ENCODE assay signal across 21 cellular contexts in genomic region chr2:242032780-242033656, GRCh38.
DNase-seq lines count a peak whose midpoint lies in the region; ATAC-seq and TF ChIP-seq lines count a peak whose summit lies in the region.
"Had no signal": no experiment of that assay in that cellular context is flagged by ENCODE, and none has a peak within 500 bp of the region (broad histone marks: within the 10 kb centered on the region; RNA-seq: fewer than 3 reads in every experiment).

No MANE protein-coding gene starts in this region.

- H3K4ac ChIP-seq in neuronal stem cell (ENCODE audit: low read length): no peak overlapping the region

- no peak for TF ChIP-seq CTCF in GM23338 (conservative IDR thresholded peaks at IDR 0.05; ENCODE audit: low read depth in 2 of 2)
- no peak for TF ChIP-seq CTCF in colonic mucosa (IDR thresholded peaks at IDR 0.05)
- no peak for TF ChIP-seq CTCF in GM10248 (IDR thresholded peaks at IDR 0.05; ENCODE audit: control extremely low read depth, extremely low read depth, low read depth, missing control alignments)

- H3K23ac ChIP-seq in neuronal stem cell (ENCODE audit: low read depth, low read length, poor library complexity): no peak overlapping the region

- H2BK12ac ChIP-seq in neuronal stem cell (ENCODE audit: low read length): no peak overlapping the region

- no peak overlapping the region for H3K27ac ChIP-seq in CD4-positive, CD25-positive, alpha-beta regulatory T cell (ENCODE audit: insufficient read depth, low read length, poor library complexity, severe bottlenecking)
- H3K27ac ChIP-seq in GM23338 (ENCODE audit: low read depth) (no peak overlapping the region), colonic mucosa (no peak overlapping the region), neuronal stem cell (replicated peaks; ENCODE audit: low read length) (no peak overlapping the region)
- H3K27ac ChIP-seq: neural progenitor cell, right lobe of liver, RWPE1, uterus had no signal

- no peak overlapping the region for H3K4me3 ChIP-seq in CD4-positive, CD25-positive, alpha-beta regulatory T cell (ENCODE audit: low read depth, low read length)
- no peak overlapping the region for H3K4me3 ChIP-seq in GM23338
- no peak overlapping the region for H3K4me3 ChIP-seq in colonic mucosa
- no peak overlapping the region for H3K4me3 ChIP-seq in neuronal stem cell (ENCODE audit: low read length in 2 of 2)
- H3K4me3 ChIP-seq: neural progenitor cell, right lobe of liver, uterus had no signal

- ATAC-seq in CD4-positive, CD25-positive, alpha-beta regulatory T cell (ENCODE audit: low read depth in 2 of 2): no peak
- ATAC-seq in GM23338: peak; percentile 86
- no peak for ATAC-seq in GM19397 (IDR thresholded peaks at IDR 0.05; ENCODE audit: unreplicated experiment)
- no peak for ATAC-seq in left colon
- ATAC-seq: SK-N-SH treated with all-trans-retinoic acid at 6 μM for 48 hours had no signal

- POLR2A ChIA-PET in GM10248 (lab: Yijun Ruan, JAX): no interaction called here

- no peak overlapping the region for H3K14ac ChIP-seq in neuronal stem cell (ENCODE audit: low read length)

- no peaks in the 10 kb centered on the region for H3F3A ChIP-seq in GM23338 (replicated peaks; ENCODE audit: low read depth)

- H2BK15ac ChIP-seq in neuronal stem cell (ENCODE audit: low read length): no peak overlapping the region

- H3K9me2 ChIP-seq in GM23338 (ENCODE audit: insufficient read depth): no peaks in the 10 kb centered on the region

- intact Hi-C loops in colonic mucosa (cut with DNase I) (no loop called here), left colon (cut with DNase I, micrococcal nuclease) (no loop called here)

- H3K9ac ChIP-seq in colonic mucosa (ENCODE audit: low read depth in 2 of 2, low read length in 2 of 2): no peak overlapping the region
- no peak overlapping the region for H3K9ac ChIP-seq in neuronal stem cell (ENCODE audit: low read depth, low read length, poor library complexity)
- H3K9ac ChIP-seq: neural progenitor cell had no signal

- H2BK5ac ChIP-seq in neuronal stem cell (ENCODE audit: low read length): no peak overlapping the region

- H2AK5ac ChIP-seq in neuronal stem cell (ENCODE audit: low read depth, low read length): no peak overlapping the region

- peaks cover 1% of the 10 kb centered on the region for H3K27me3 ChIP-seq in CD4-positive, CD25-positive, alpha-beta regulatory T cell (ENCODE audit: control insufficient read depth, insufficient read depth, low read length)
- H3K27me3 ChIP-seq in GM23338 (ENCODE audit: insufficient read depth) (peaks cover 11% of the 10 kb centered on the region; the same call in 1 of the 2 replicates), colonic mucosa (no peaks in the 10 kb centered on the region), neuronal stem cell (ENCODE audit: control insufficient read depth in 3 of 3, insufficient read depth in 3 of 3, low read depth in 1 of 3, low read length in 3 of 3) (peaks cover 0 to 75% (median 0%) of the 10 kb centered on the region in 3 experiments)
- H3K27me3 ChIP-seq: neural progenitor cell, right lobe of liver, uterus had no signal

- H3K79me2 ChIP-seq in GM23338 (replicated peaks; ENCODE audit: insufficient read depth): no peaks in the 10 kb centered on the region

- H3K4me1 Mint-ChIP-seq in CD4-positive, CD25-positive, alpha-beta regulatory T cell: peaks cover 14 to 59% (median 20%) of the 10 kb centered on the region in 4 donors
- H3K4me1 Mint-ChIP-seq in GM23338: peaks cover 16% of the 10 kb centered on the region

- peak overlapping the region; percentile 57 for H3K18ac ChIP-seq in neuronal stem cell (ENCODE audit: low read length)

- peaks cover 8% of the 10 kb centered on the region for H3K36me3 Mint-ChIP-seq in CD4-positive, CD25-positive, alpha-beta regulatory T cell
- H3K36me3 Mint-ChIP-seq in GM23338 (ENCODE audit: low read depth): no peaks in the 10 kb centered on the region
- H3K36me3 Mint-ChIP-seq: neural progenitor cell had no signal

- peaks cover 53% of the 10 kb centered on the region for H3K27me3 Mint-ChIP-seq in CD4-positive, CD25-positive, alpha-beta regulatory T cell
- peaks cover 21% of the 10 kb centered on the region for H3K27me3 Mint-ChIP-seq in GM23338 (ENCODE audit: insufficient read depth, low read depth, poor library complexity)

- CTCF ChIA-PET in GM10248 (lab: Yijun Ruan, JAX): no interaction called here

- H3K9me3 ChIP-seq in CD4-positive, CD25-positive, alpha-beta regulatory T cell (ENCODE audit: control insufficient read depth in 2 of 2, low read length in 2 of 2): no peaks in the 10 kb centered on the region
- H3K9me3 ChIP-seq in colonic mucosa (no peaks in the 10 kb centered on the region), neuronal stem cell (replicated peaks in 1 of 2; ENCODE audit: control insufficient read depth in 2 of 2, insufficient read depth in 1 of 2, low read depth in 1 of 2, low read length in 2 of 2) (no peaks in the 10 kb centered on the region)
- H3K9me3 ChIP-seq: right lobe of liver, uterus had no signal

- peaks cover 2% of the 10 kb centered on the region for H3K79me1 ChIP-seq in neuronal stem cell (ENCODE audit: low read depth, low read length)

- peaks cover 3% of the 10 kb centered on the region; the same call in 1 of the 2 replicates for H4K20me1 ChIP-seq in GM23338 (replicated peaks; ENCODE audit: insufficient read depth)

- DNase-seq in CD4-positive, CD25-positive, alpha-beta regulatory T cell: no peak
- DNase-seq in GM23338 (ENCODE audit: low spot score) (no peak), colonic mucosa (peak; percentile 12), neuronal stem cell (ENCODE audit: low spot score) (no peak), hypothalamus (lab: John Stamatoyannopoulos, UW) (no peak), GM10248 (ENCODE audit: extremely low spot score) (no peak), left colon (no peak)
- DNase-seq: activated CD4-positive, alpha-beta T cell treated with anti-CD3 and anti-CD28 coated beads, Interleukin-2, amount 50 U/mL, for 1 hour; cerebellar nuclear complex; EL; NCI-H1436; NCI-H345; stimulated activated CD4-positive, alpha-beta T cell treated with anti-CD3 and anti-CD28 coated beads, Interleukin-4, amount 100 ng/mL, for 4 hours; stimulated activated naive B cell treated with anti-CD40 and anti-IgM and Interleukin-4, amounts not matched to agents 10 μg/mL and 1 μg/mL and 100 μg/mL, for 72 hours had no signal

- H2AFZ ChIP-seq in GM23338 (no peak overlapping the region), neuronal stem cell (ENCODE audit: low read length) (no peak overlapping the region)
- H2AFZ ChIP-seq: neural progenitor cell had no signal

- H3K4me2 ChIP-seq in GM23338 (no peak overlapping the region), neuronal stem cell (ENCODE audit: insufficient read depth, low read length, poor library complexity, severe bottlenecking) (no peak overlapping the region)
- H3K4me2 ChIP-seq: neural progenitor cell had no signal

- peak overlapping the region; percentile 45 to 82 (median 67) for H3K27ac Mint-ChIP-seq in CD4-positive, CD25-positive, alpha-beta regulatory T cell
- no peak overlapping the region for H3K27ac Mint-ChIP-seq in GM23338
- H3K27ac Mint-ChIP-seq: neural progenitor cell; stimulated activated naive B cell treated with anti-CD40 and anti-IgM and Interleukin-4, amounts not matched to agents 10 μg/mL and 1 μg/mL and 100 μg/mL, for 72 hours had no signal

- peaks cover 15% of the 10 kb centered on the region for H3K4me1 ChIP-seq in CD4-positive, CD25-positive, alpha-beta regulatory T cell (ENCODE audit: control insufficient read depth, insufficient read depth, low read length, poor library complexity, severe bottlenecking)
- H3K4me1 ChIP-seq in GM23338 (ENCODE audit: insufficient read depth) (no peaks in the 10 kb centered on the region), colonic mucosa (no peaks in the 10 kb centered on the region), neuronal stem cell (ENCODE audit: control insufficient read depth in 2 of 2, insufficient read depth in 1 of 2, low read depth in 1 of 2, low read length in 2 of 2) (no peaks in the 10 kb centered on the region)
- H3K4me1 ChIP-seq: neural progenitor cell, uterus had no signal

- peaks cover 0 to 4% (median 0%) of the 10 kb centered on the region in 7 donors for H3K9me3 Mint-ChIP-seq in CD4-positive, CD25-positive, alpha-beta regulatory T cell
- no peaks in the 10 kb centered on the region; the same call in 2 of the 3 replicates for H3K9me3 Mint-ChIP-seq in GM23338
- H3K9me3 Mint-ChIP-seq: activated T-helper 17 cell treated with anti-CD3 and anti-CD28 coated beads, Interleukin-2, amount 50 U/mL, for 72 hours; neural progenitor cell; stimulated activated naive B cell treated with anti-CD40 and anti-IgM and Interleukin-4, amounts not matched to agents 10 μg/mL and 1 μg/mL and 100 μg/mL, for 72 hours had no signal

- no peak overlapping the region for H4K8ac ChIP-seq in neuronal stem cell (ENCODE audit: low read depth, low read length)

- H2BK120ac ChIP-seq in neuronal stem cell (ENCODE audit: low read depth, low read length): no peak overlapping the region

- no CpG with 5 or more reads among the region's 20 CpGs for WGBS in neuronal stem cell (ENCODE audit: extremely low coverage in 2 of 2, insufficient read length in 2 of 2, insufficient replicate concordance in 1 of 2), 2 donors

- H4K91ac ChIP-seq in neuronal stem cell (ENCODE audit: low read depth, low read length, poor library complexity): no peak overlapping the region

- H3K4me3 Mint-ChIP-seq in CD4-positive, CD25-positive, alpha-beta regulatory T cell: no peak overlapping the region
- H3K4me3 Mint-ChIP-seq in GM23338: no peak overlapping the region
- H3K4me3 Mint-ChIP-seq: neural progenitor cell; stimulated activated naive B cell treated with anti-CD40 and anti-IgM and Interleukin-4, amounts not matched to agents 10 μg/mL and 1 μg/mL and 100 μg/mL, for 72 hours had no signal

- no peaks in the 10 kb centered on the region for H3K36me3 ChIP-seq in CD4-positive, CD25-positive, alpha-beta regulatory T cell (ENCODE audit: control insufficient read depth, insufficient read depth, low read length)
- H3K36me3 ChIP-seq in GM23338 (ENCODE audit: insufficient read depth) (no peaks in the 10 kb centered on the region), colonic mucosa (no peaks in the 10 kb centered on the region), neuronal stem cell (replicated peaks in 1 of 2; ENCODE audit: control insufficient read depth in 2 of 2, insufficient read depth in 2 of 2, low read length in 2 of 2) (no peaks in the 10 kb centered on the region)
- H3K36me3 ChIP-seq: neural progenitor cell, right lobe of liver, uterus had no signal

TF ChIP-seq in GM23338, 12 proteins besides CTCF, POLR2A, EP300 and RAD21 (continues in another document):
- TF ChIP-seq ZNF331 (CRISPR knock-in tag; IDR thresholded peaks at IDR 0.05; ENCODE audit: low read depth): no peak
- TF ChIP-seq ZNF114 (CRISPR knock-in tag; IDR thresholded peaks at IDR 0.05): no peak
- TF ChIP-seq NANOG (IDR thresholded peaks at IDR 0.05; ENCODE audit: borderline replicate concordance): no peak
- no peak for TF ChIP-seq EZH2phosphoT487 (IDR thresholded peaks at IDR 0.05; ENCODE audit: unreplicated experiment)
